24 cellular contexts compared by ENCODE assay signal in the genomic region with DNA sequence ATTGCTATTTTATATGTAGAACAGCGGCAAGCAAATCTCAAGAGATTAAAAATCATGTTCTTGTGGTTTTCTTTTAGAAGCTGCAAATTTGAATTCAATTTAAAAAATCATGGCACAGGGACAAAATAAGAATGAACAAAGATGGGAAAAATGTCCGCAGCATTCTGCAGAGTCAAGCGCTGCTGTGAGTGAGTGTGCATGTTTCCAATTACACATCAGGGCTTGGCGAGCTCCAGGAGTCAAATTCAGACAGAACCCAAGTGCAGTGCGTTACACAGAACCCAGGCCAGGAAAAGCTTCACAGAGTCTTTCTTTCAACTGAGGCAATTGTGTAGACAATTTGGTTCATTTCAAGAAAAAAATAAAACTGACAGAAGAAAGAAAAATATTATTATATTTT. TPM values are rescaled to one million over a fixed set of nuclear protein-coding genes. Genes with fewer than 3 reads are reported as not detected.
DNase-seq lines count a peak whose midpoint lies in the region; ATAC-seq and TF ChIP-seq lines count a peak whose summit lies in the region.
"Had no signal": no experiment of that assay in that cellular context is flagged by ENCODE, and none has a peak within 500 bp of the region (broad histone marks: within the 10 kb centered on the region; RNA-seq: fewer than 3 reads in every experiment).

No MANE protein-coding gene starts in this region.

- no peaks in the 10 kb centered on the region for H3K27me3 ChIP-seq in GM23248 (replicated peaks; ENCODE audit: insufficient read depth)
- peaks cover 8 to 20% of the 10 kb centered on the region in 2 donors for H3K27me3 ChIP-seq in left lung
- H3K27me3 ChIP-seq: tibial nerve had no signal

- no peaks in the 10 kb centered on the region for H3K79me2 ChIP-seq in GM23248 (ENCODE audit: insufficient read depth)
- H3K79me2 ChIP-seq: parathyroid adenoma had no signal

- H3K4me1 ChIP-seq in GM23248 (ENCODE audit: insufficient read depth) (peaks cover 8% of the 10 kb centered on the region), left lung (no peaks in the 10 kb centered on the region)
- H3K4me1 ChIP-seq: foreskin keratinocyte, parathyroid adenoma had no signal

- no peaks in the 10 kb centered on the region for H4K20me1 ChIP-seq in GM23248 (ENCODE audit: insufficient read depth)

- intact Hi-C loops in left lung (cut with DNase I) = no loop called here

- no peaks in the 10 kb centered on the region for H3K9me2 ChIP-seq in GM23248 (ENCODE audit: insufficient read depth)

- ATAC-seq in left lung = no peak
- no peak for ATAC-seq in HG03139 (IDR thresholded peaks at IDR 0.05; ENCODE audit: unreplicated experiment)
- ATAC-seq: foreskin keratinocyte; naive thymus-derived CD4-positive, alpha-beta T cell had no signal

- H2AFZ ChIP-seq in GM23248 = peak overlapping the region; percentile 45; the same call in 1 of the 2 replicates
- H2AFZ ChIP-seq: parathyroid adenoma had no signal

- peak overlapping the region; percentile 52 for H3K4me2 ChIP-seq in GM23248 (ENCODE audit: unreplicated experiment)

- H3F3A ChIP-seq in GM23248 (ENCODE audit: insufficient read depth) = peaks cover 13% of the 10 kb centered on the region

- H3K9me3 ChIP-seq in GM23248 (ENCODE audit: low read depth) = no peaks in the 10 kb centered on the region
- H3K9me3 ChIP-seq in left lung = no peaks in the 10 kb centered on the region
- H3K9me3 ChIP-seq: tibial nerve had no signal

- H3K4me3 ChIP-seq in GM23248 (peak overlapping the region; percentile 42), choroid plexus epithelial cell (ENCODE audit: low read depth, low read length) (no peak overlapping the region), left lung (no peak overlapping the region)
- H3K4me3 ChIP-seq: tibial nerve had no signal

- TF ChIP-seq CTCF in choroid plexus epithelial cell (conservative IDR thresholded peaks at IDR 0.05; ENCODE audit: low read depth, low read length) = no peak
- no peak for TF ChIP-seq CTCF in left lung (IDR thresholded peaks at IDR 0.05)

- peak overlapping the region; percentile 34 for H3K9ac ChIP-seq in GM23248
- H3K9ac ChIP-seq: parathyroid adenoma had no signal

- in situ Hi-C loops in GM23248 (cut with MboI) = no loop called here

- no peaks in the 10 kb centered on the region for H3K36me3 ChIP-seq in GM23248 (ENCODE audit: low read depth)
- no peaks in the 10 kb centered on the region for H3K36me3 ChIP-seq in left lung
- H3K36me3 ChIP-seq: tibial nerve had no signal

- WGBS in GM23248 (ENCODE audit: low coverage in 1 of 2, low lambda C conversion rate in 2 of 2, missing lambda C conversion rate in 2 of 2), 2 experiments = 3 to 5% methylated on average over 5 of the region's 5 CpGs

- DNase-seq in GM23248 = peak; percentile 86
- peak; percentile 26 for DNase-seq in choroid plexus epithelial cell (ENCODE audit: low read depth)
- DNase-seq in mucosa of gallbladder (ENCODE audit: low spot score) = peak; percentile 16
- no peak for DNase-seq in NOMO-1 (lab: John Stamatoyannopoulos, UW; ENCODE audit: unreplicated experiment in 2 of 2)
- no peak for DNase-seq in left lung
- DNase-seq in activated naive CD4-positive, alpha-beta T cell treated with anti-CD3 and anti-CD28 coated beads, Interleukin-2, amount 50 U/mL, for 16 hours = no peak
- DNase-seq: activated CD4-positive, alpha-beta memory T cell treated with anti-CD3 and anti-CD28 coated beads, Interleukin-2, amount 10 ng/mL, durations not matched to agents 7 days and 5 days; activated gamma-delta T cell treated with Interleukin-2 at 50 U/mL for 16 hours; activated T-cell treated with anti-CD3 and anti-CD28 coated beads for 4 hours; C1 segment of cervical spinal cord; Calu3; foreskin keratinocyte; hypothalamus; naive thymus-derived CD4-positive, alpha-beta T cell; NCI-H1417 treated with DMSO at 0.1 percent for 48 hours; NCI-H2171; NCI-H524 treated with DMSO at 0.1 percent for 48 hours; stimulated activated CD4-positive, alpha-beta T cell treated with anti-CD3 and anti-CD28 coated beads, Interleukin-1b, Interleukin-23, amount 100 ng/mL, for 48 hours; stimulated activated naive CD4-positive, alpha-beta T cell had no signal

- H3K27ac ChIP-seq in GM23248 (peak overlapping the region; percentile 12), left lung (no peak overlapping the region)
- H3K27ac ChIP-seq: foreskin keratinocyte, parathyroid adenoma, RWPE1, tibial nerve had no signal

RNA-seq across cellular contexts. Expression of a gene that starts 33.3 kb away (rescaled TPM):
- total RNA-seq in GM23248 (2014; rRNA removed; shearing (Covaris generic)) = 0.76 and 6.2 TPM in 2 replicates
- 1.2 and 1.3 TPM in 2 replicates for polyA plus RNA-seq in GM23248 (2016; fragmentation: Nextera tagmentation; extraction: Ambion mirVana)
- total RNA-seq in mucosa of gallbladder (10.0 TPM), left lung (10 to 100 TPM; 21.7 to 27.6 TPM)
- total RNA-seq: activated CD4-positive, alpha-beta memory T cell treated with anti-CD3 and anti-CD28 coated beads, Interleukin-2, amount 10 ng/mL, durations not matched to agents 7 days and 5 days; Calu3; MCF 10A had no signal
- polyA plus RNA-seq: naive thymus-derived CD4-positive, alpha-beta T cell had no signal

Comparison
In these comparisons a context has a peak if more than half of its experiments do, and no peak if none do; other contexts are left out.
1. DNase-seq: peak in GM23248 (single experiment), choroid plexus epithelial cell (single experiment) and mucosa of gallbladder (single experiment); none in NOMO-1 (0 of 2), left lung (0 of 2) and activated naive CD4-positive, alpha-beta T cell treated with anti-CD3 and anti-CD28 coated beads, Interleukin-2, amount 50 U/mL, for 16 hours (single experiment).